Comparison of ENCODE assay signal across 28 cellular contexts in the genomic region with DNA sequence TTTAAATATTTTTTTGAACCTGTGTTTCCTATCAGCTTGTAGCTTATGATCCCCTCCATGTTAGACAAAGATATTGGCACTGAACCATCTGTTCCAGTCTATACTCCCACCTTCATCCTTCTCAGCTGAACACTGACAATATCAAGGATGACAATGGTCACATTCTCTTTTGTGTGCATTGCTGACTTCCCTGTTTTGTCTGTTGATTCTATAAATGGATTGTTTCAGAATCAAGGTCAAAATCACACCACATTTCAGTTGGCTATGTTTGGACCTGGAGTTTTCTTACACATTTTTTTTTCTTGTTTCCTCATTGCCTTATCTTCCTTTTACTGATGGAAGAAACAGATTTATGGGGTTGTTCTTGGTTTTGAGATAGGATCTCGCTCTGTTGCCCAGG. TPM values are rescaled to one million over a fixed set of nuclear protein-coding genes. Genes with fewer than 3 reads are reported as not detected.
DNase-seq lines count a peak whose midpoint lies in the region; ATAC-seq and TF ChIP-seq lines count a peak whose summit lies in the region.
"Had no signal": no experiment of that assay in that cellular context is flagged by ENCODE, and none has a peak within 500 bp of the region (broad histone marks: within the 10 kb centered on the region; RNA-seq: fewer than 3 reads in every experiment).

No MANE protein-coding gene starts in this region.

- H3K27ac ChIP-seq in mammary epithelial cell (ENCODE audit: insufficient read depth, low read depth, low read length): no peak overlapping the region
- no peak overlapping the region for H3K27ac ChIP-seq in breast epithelium
- H3K27ac ChIP-seq: neutrophil had no signal

- no peak overlapping the region for H3K4me3 Mint-ChIP-seq in dendritic cell treated with granulocyte-macrophage colony-stimulating factor and Interleukin-4, amounts not matched to agents 40 ng/mL and 50 ng/mL, for 4 days
- H3K4me3 Mint-ChIP-seq: activated naive CD4-positive, alpha-beta T cell treated with anti-CD3 and anti-CD28 coated beads, Interleukin-2, amount 50 U/mL, for 24 hours; H9; memory B cell; WTC11 had no signal

- no TSS peak for BruUV-seq in mammary epithelial cell (replicated peaks; lab: Mats Ljungman, UMichigan)

- H2AFZ ChIP-seq in mammary epithelial cell (ENCODE audit: low read depth, low read length): peak overlapping the region; percentile 58

- TF ChIP-seq CTCF in mammary epithelial cell (conservative IDR thresholded peaks at IDR 0.05 in 1 of 2, IDR thresholded peaks at IDR 0.05 in 1 of 2; ENCODE audit: extremely low read depth in 1 of 2, insufficient read depth in 1 of 2, low read depth in 1 of 2, low read length in 2 of 2): no peak
- TF ChIP-seq CTCF in breast epithelium (IDR thresholded peaks at IDR 0.05): no peak

- dilution Hi-C loops in mammary epithelial cell (cut with HindIII; ENCODE audit: low sequenced_read_pairs): no loop called here

- H3K36me3 Mint-ChIP-seq in dendritic cell treated with granulocyte-macrophage colony-stimulating factor and Interleukin-4, amounts not matched to agents 40 ng/mL and 50 ng/mL, for 4 days (ENCODE audit: low read depth): no peaks in the 10 kb centered on the region
- H3K36me3 Mint-ChIP-seq: activated naive CD4-positive, alpha-beta T cell treated with anti-CD3 and anti-CD28 coated beads, Interleukin-2, amount 50 U/mL, for 24 hours; memory B cell; WTC11 had no signal

- in situ Hi-C loops in mammary epithelial cell (cut with MboI; ENCODE audit: low sequenced_read_pairs in 2 of 2): no loop called here

- H3K36me3 ChIP-seq in mammary epithelial cell (ENCODE audit: insufficient read depth, low read length) (no peaks in the 10 kb centered on the region), breast epithelium (no peaks in the 10 kb centered on the region)
- H3K36me3 ChIP-seq: neutrophil, transverse colon had no signal

- WGBS in mammary epithelial cell (ENCODE audit: low coverage, missing lambda C conversion rate): 60% methylated on average over 1 of the region's 1 CpG

- no peak for TF ChIP-seq POLR2A in breast epithelium (IDR thresholded peaks at IDR 0.05)

- CTCF ChIA-PET in mammary epithelial cell (lab: Charles Lee; ENCODE audit: low non-redundant PET): no interaction called here

- no peaks in the 10 kb centered on the region for H3K79me2 ChIP-seq in mammary epithelial cell (ENCODE audit: insufficient read depth, low read length)

- H3K27me3 ChIP-seq in mammary epithelial cell (ENCODE audit: insufficient read depth, low read length): no peaks in the 10 kb centered on the region
- no peaks in the 10 kb centered on the region for H3K27me3 ChIP-seq in breast epithelium
- H3K27me3 ChIP-seq: neutrophil, transverse colon had no signal

- no peak for ATAC-seq in GM19328 (IDR thresholded peaks at IDR 0.05; ENCODE audit: unreplicated experiment)
- no peak for ATAC-seq in HG02571 (IDR thresholded peaks at IDR 0.05; ENCODE audit: unreplicated experiment)
- ATAC-seq: WTC11 had no signal

- H3K9me3 ChIP-seq in mammary epithelial cell (replicated peaks; ENCODE audit: insufficient read depth, low read length) (no peaks in the 10 kb centered on the region), breast epithelium (no peaks in the 10 kb centered on the region)
- H3K9me3 ChIP-seq: neutrophil, transverse colon had no signal

- no peak overlapping the region for H3K9ac ChIP-seq in mammary epithelial cell (ENCODE audit: insufficient read depth, low read length)

- H3K27me3 Mint-ChIP-seq in dendritic cell treated with granulocyte-macrophage colony-stimulating factor and Interleukin-4, amounts not matched to agents 40 ng/mL and 50 ng/mL, for 4 days: peaks cover under 1% of the 10 kb centered on the region

- DNase-seq in mammary epithelial cell (no peak), breast epithelium (ENCODE audit: low spot score in 2 of 2) (no peak), NOMO-1 treated with dmso at 0.1 percent for 144 hours (lab: John Stamatoyannopoulos, UW; ENCODE audit: unreplicated experiment) (peak; percentile 92), posterior cingulate gyrus (no peak)
- DNase-seq in central memory CD4-positive, alpha-beta T cell: no peak
- DNase-seq: AML-193; anterior cingulate cortex; COR-L47; DMS79 treated with DMSO at 0.1 percent for 48 hours; H9; kidney glomerular epithelial cell; NCI-H1417; NCI-H2081; NCI-H446; stimulated activated CD8-positive, alpha-beta memory T cell treated with anti-CD3 and anti-CD28 coated beads, Interleukin-4, amount 100 ng/mL, for 48 hours; T1000; transverse colon had no signal

- H3K4me1 ChIP-seq in mammary epithelial cell (ENCODE audit: insufficient read depth, low read length) (no peaks in the 10 kb centered on the region), breast epithelium (no peaks in the 10 kb centered on the region)

- no peak overlapping the region for H3K4me2 ChIP-seq in mammary epithelial cell (ENCODE audit: insufficient read depth, low read depth, low read length)

- H3K27ac Mint-ChIP-seq in dendritic cell treated with granulocyte-macrophage colony-stimulating factor and Interleukin-4, amounts not matched to agents 40 ng/mL and 50 ng/mL, for 4 days: peak overlapping the region; percentile 65
- H3K27ac Mint-ChIP-seq: activated naive CD4-positive, alpha-beta T cell treated with anti-CD3 and anti-CD28 coated beads, Interleukin-2, amount 50 U/mL, for 24 hours; H9; memory B cell; WTC11 had no signal

- peaks cover 14% of the 10 kb centered on the region for H3K4me1 Mint-ChIP-seq in dendritic cell treated with granulocyte-macrophage colony-stimulating factor and Interleukin-4, amounts not matched to agents 40 ng/mL and 50 ng/mL, for 4 days (ENCODE audit: low read depth)
- H3K4me1 Mint-ChIP-seq: activated naive CD4-positive, alpha-beta T cell treated with anti-CD3 and anti-CD28 coated beads, Interleukin-2, amount 50 U/mL, for 24 hours; H9; WTC11 had no signal

- H4K20me1 ChIP-seq in mammary epithelial cell (ENCODE audit: insufficient read depth, low read length): no peaks in the 10 kb centered on the region

- H3K4me3 ChIP-seq in mammary epithelial cell (replicated peaks in 1 of 3; ENCODE audit: insufficient read depth in 1 of 3, low read depth in 2 of 3, low read length in 3 of 3) (no peak overlapping the region), breast epithelium (no peak overlapping the region)
- H3K4me3 ChIP-seq: transverse colon had no signal

- no peaks in the 10 kb centered on the region for H3K9me3 Mint-ChIP-seq in dendritic cell treated with granulocyte-macrophage colony-stimulating factor and Interleukin-4, amounts not matched to agents 40 ng/mL and 50 ng/mL, for 4 days
- H3K9me3 Mint-ChIP-seq: activated naive CD4-positive, alpha-beta T cell treated with anti-CD3 and anti-CD28 coated beads, Interleukin-2, amount 50 U/mL, for 24 hours; H9; memory B cell; WTC11 had no signal

- intact Hi-C loops in mammary epithelial cell (cut with micrococcal nuclease) (no loop called here), breast epithelium (cut with DNase I; ENCODE audit: low total_unique reads) (no loop called here), posterior cingulate gyrus (cut with DNase I) (no loop called here)
- intact Hi-C loops in dendritic cell treated with granulocyte-macrophage colony-stimulating factor and Interleukin-4, amounts not matched to agents 40 ng/mL and 50 ng/mL, for 4 days (cut with micrococcal nuclease): no loop called here

RNA-seq across cellular contexts. Expression of a gene that starts 11.3 kb away (rescaled TPM):
- total RNA-seq in mammary epithelial cell (10 to 100 TPM; 42.5 to 43.2 TPM), breast epithelium (10 to 100 TPM; 20.2 to 28.7 (median 25.9) TPM)
- 19.9 TPM for polyA plus RNA-seq in mammary epithelial cell
- 35.4 TPM for polyA minus RNA-seq in mammary epithelial cell

RNA-seq across cellular contexts. Expression of a gene that starts 52.7 kb away (rescaled TPM):
- total RNA-seq in mammary epithelial cell (under 1 TPM in 1 of 2 donors, not detected in 1; 0.45 TPM), breast epithelium (under 1 TPM in 2 of 3 donors, not detected in 1; 0.15 to 0.33 TPM)
- 0.42 TPM for polyA plus RNA-seq in mammary epithelial cell
- polyA minus RNA-seq in mammary epithelial cell: not detected
- total RNA-seq: A172, cardiac septum, dermis microvascular lymphatic vessel endothelial cell, H9, pulmonary artery endothelial cell, WTC11 had no signal
